Comparison of ENCODE assay signal across 8 cellular contexts in the genomic region with DNA sequence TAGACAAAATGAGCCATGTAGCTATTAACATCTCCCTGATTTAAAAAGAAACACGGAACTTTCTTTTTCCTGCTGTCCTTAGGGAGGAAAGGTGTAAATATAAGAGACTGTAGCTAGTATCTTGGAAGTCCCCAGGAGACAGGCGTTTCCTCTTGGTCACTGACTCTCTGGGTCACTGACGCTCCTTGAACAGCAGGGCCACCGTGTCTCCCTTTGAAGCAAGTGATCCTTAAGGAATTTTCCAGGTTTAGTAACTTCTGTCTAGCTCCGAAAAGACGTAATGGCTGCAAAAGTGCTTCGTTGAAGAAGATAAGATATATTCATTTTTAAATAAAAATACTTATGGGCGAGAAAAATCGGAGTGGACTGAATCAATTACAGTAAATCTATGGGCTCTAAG. TPM values are rescaled to one million over a fixed set of nuclear protein-coding genes. Genes with fewer than 3 reads are reported as not detected.
DNase-seq lines count a peak whose midpoint lies in the region; ATAC-seq and TF ChIP-seq lines count a peak whose summit lies in the region.

No MANE protein-coding gene starts in this region.

- H3K9me3 ChIP-seq in right atrium auricular region (no peaks in the 10 kb centered on the region), lower lobe of right lung (no peaks in the 10 kb centered on the region)

- H3K4me1 ChIP-seq in right atrium auricular region (peaks cover 0 to 40% of the 10 kb centered on the region in 2 donors), lower lobe of right lung (peaks cover 44% of the 10 kb centered on the region), urinary bladder (ENCODE audit: insufficient read depth) (peaks cover 2% of the 10 kb centered on the region)

- no peak for ATAC-seq in Right ventricle myocardium inferior
- peak in 1 of 2 donors; percentile 32 for ATAC-seq in lower lobe of right lung

- no peak for TF ChIP-seq CTCF in right atrium auricular region (IDR thresholded peaks at IDR 0.05)
- no peak for TF ChIP-seq CTCF in astrocyte of the cerebellum (IDR thresholded peaks at IDR 0.05; ENCODE audit: low read depth, low read length, missing control alignments)
- no peak for TF ChIP-seq CTCF in lower lobe of right lung (IDR thresholded peaks at IDR 0.05)

- peak overlapping the region; percentile 85 to 98 for H3K4me3 ChIP-seq in right atrium auricular region
- H3K4me3 ChIP-seq in astrocyte of the cerebellum (ENCODE audit: low read depth, low read length): peak overlapping the region; percentile 97
- H3K4me3 ChIP-seq in lower lobe of right lung: peak overlapping the region; percentile 97
- H3K4me3 ChIP-seq in urinary bladder (ENCODE audit: low read depth, low read length): peak overlapping the region; percentile 94

- 6% methylated on average over 9 of the region's 9 CpGs for WGBS in urinary bladder

- H3K27me3 ChIP-seq in right atrium auricular region: no peaks in the 10 kb centered on the region
- H3K27me3 ChIP-seq in lower lobe of right lung (ENCODE audit: low read depth): no peaks in the 10 kb centered on the region

- no peaks in the 10 kb centered on the region for H3K36me3 ChIP-seq in right atrium auricular region
- H3K36me3 ChIP-seq in lower lobe of right lung: peaks cover 9% of the 10 kb centered on the region
- no peaks in the 10 kb centered on the region for H3K36me3 ChIP-seq in urinary bladder (ENCODE audit: insufficient read depth)

- intact Hi-C loops in Right ventricle myocardium inferior (cut with DNase I): loop anchor here (2.0 kb wide), 2 partner anchors 69 to 139 kb away; a partner anchor contains a TSS
- intact Hi-C loops in lower lobe of right lung (cut with DNase I): no loop called here

- DNase-seq in right atrium auricular region (ENCODE audit: low spot score) (no peak), Right ventricle myocardium inferior (ENCODE audit: missing footprints) (no peak), astrocyte of the cerebellum (ENCODE audit: low read depth) (no peak), lower lobe of right lung (no peak), HCEC 1CT (no peak), NCI-H1436 treated with DMSO at 0.1 percent for 48 hours (lab: John Stamatoyannopoulos, UW) (no peak)
- no peak for DNase-seq in stimulated activated CD4-positive, alpha-beta T cell treated with anti-CD3 and anti-CD28 coated beads, Interleukin-4, amount 100 ng/mL, for 4 hours

- in situ Hi-C loops in astrocyte of the cerebellum (cut with HindIII; ENCODE audit: low sequenced_read_pairs): loop anchor here (10.0 kb wide), 1 partner anchor 165 kb away; no protein-coding TSS in a partner anchor

- peak overlapping the region; percentile 85 to 91 for H3K27ac ChIP-seq in right atrium auricular region
- peak overlapping the region; percentile 95 for H3K27ac ChIP-seq in lower lobe of right lung
- no peak overlapping the region for H3K27ac ChIP-seq in urinary bladder (ENCODE audit: low read depth)

RNA-seq across cellular contexts. Expression of a gene that starts 0.7 kb away (rescaled TPM):
- 10 to 100 TPM; 67.2 to 87.7 TPM for total RNA-seq in right atrium auricular region
- total RNA-seq in Right ventricle myocardium inferior: 69.4 TPM
- total RNA-seq in lower lobe of right lung: 177 TPM
- 120 TPM for total RNA-seq in urinary bladder
- 210 TPM for polyA plus RNA-seq in urinary bladder

RNA-seq across cellular contexts. Expression of a gene that starts 20.8 kb away (rescaled TPM):
- total RNA-seq in right atrium auricular region (not detected), Right ventricle myocardium inferior (not detected), lower lobe of right lung (0.18 TPM), urinary bladder (1.1 TPM)
- 0.38 TPM for polyA plus RNA-seq in urinary bladder

RNA-seq across cellular contexts. Expression of a gene that starts 53.4 kb away (rescaled TPM):
- total RNA-seq in right atrium auricular region: 10 to 100 TPM; 11.2 to 11.6 TPM
- total RNA-seq in Right ventricle myocardium inferior: 8.9 TPM
- 108 TPM for total RNA-seq in lower lobe of right lung
- total RNA-seq in urinary bladder: 54.9 TPM
- 74.7 TPM for polyA plus RNA-seq in urinary bladder
